21 cellular contexts compared by ENCODE assay signal in genomic region chr10:86533328-86533727, GRCh38.
"Had no signal": no experiment of that assay in that cellular context is flagged by ENCODE, and none has a peak within 500 bp of the region (broad histone marks: within the 10 kb centered on the region; RNA-seq: fewer than 3 reads in every experiment).

No MANE protein-coding gene starts in this region.

- H3K4me3 ChIP-seq: adrenal gland, hepatocyte, right atrium auricular region, tibial artery had no signal

- H3K9me3 ChIP-seq: adrenal gland, right atrium auricular region, tibial artery had no signal

- H3K79me2 ChIP-seq: hepatocyte had no signal

- ATAC-seq: activated naive CD4-positive, alpha-beta T cell treated with anti-CD3 and anti-CD28 coated beads, Interleukin-2, amount 50 U/mL, for 72 hours; left cardiac atrium had no signal

- H3K27me3 ChIP-seq: adrenal gland, hepatocyte, right atrium auricular region, tibial artery had no signal

- FAIRE-seq: astrocyte, bronchial epithelial cell, islet of Langerhans had no signal

- H3K4me2 ChIP-seq: hepatocyte had no signal

- H3K36me3 ChIP-seq: adrenal gland, right atrium auricular region, tibial artery had no signal

- H3K27ac ChIP-seq: adrenal gland, hepatocyte, tibial artery, VCaP had no signal

- DNase-seq: activated CD4-positive, alpha-beta T cell treated with anti-CD3 and anti-CD28 coated beads, Interleukin-2, amount 50 U/mL, for 1 hour; activated CD4-positive, CD25-positive, alpha-beta regulatory T cell treated with anti-CD3 and anti-CD28 coated beads, Interleukin-2, amount 50 U/mL, for 72 hours; activated CD8-positive, alpha-beta memory T cell treated with anti-CD3 and anti-CD28 coated beads for 24 hours; activated CD8-positive, alpha-beta memory T cell treated with anti-CD3 and anti-CD28 coated beads, Interleukin-2, amount 50 U/mL, for 48 hours; activated gamma-delta T cell; activated T-cell treated with anti-CD3 and anti-CD28 coated beads, Interleukin-2, amount 50 U/mL, for 48 hours; adrenal gland; dermis blood vessel endothelial cell; effector memory CD4-positive, alpha-beta T cell; left cardiac atrium; midbrain; stimulated activated CD4-positive, alpha-beta T cell treated with anti-CD3 and anti-CD28 coated beads, Interleukin-2, amount 100 ng/mL, for 24 hours; stimulated activated naive CD4-positive, alpha-beta T cell treated with Interleukin-2 at 50 U/mL for 16 hours; tibial artery had no signal
